23 cellular contexts compared by ENCODE assay signal in genomic region chr12:10688042-10688441, GRCh38.
"Had no signal": no experiment of that assay in that cellular context is flagged by ENCODE, and none has a peak within 500 bp of the region (broad histone marks: within the 10 kb centered on the region; RNA-seq: fewer than 3 reads in every experiment).

No MANE protein-coding gene starts in this region.

- H3K36me3 ChIP-seq: colonic mucosa, esophagus muscularis mucosa, esophagus squamous epithelium, gastroesophageal sphincter, heart left ventricle, heart right ventricle had no signal

- H3K9me3 ChIP-seq: colonic mucosa, esophagus muscularis mucosa, esophagus squamous epithelium, gastrocnemius medialis, gastroesophageal sphincter, heart left ventricle had no signal

- H3K4me3 ChIP-seq: colonic mucosa, coronary artery, dorsolateral prefrontal cortex, esophagus muscularis mucosa, esophagus squamous epithelium, gastrocnemius medialis, gastroesophageal sphincter, heart left ventricle, heart right ventricle had no signal

- DNase-seq: colonic mucosa; cortex of kidney; dermis blood vessel endothelial cell; dorsolateral prefrontal cortex; effector CD4-positive, alpha-beta T cell; effector CD8-positive, alpha-beta T cell; effector memory CD4-positive, alpha-beta T cell; effector memory CD8-positive, alpha-beta T cell; endodermal cell; erythroblast; esophagus squamous epithelium; foreskin fibroblast; foreskin keratinocyte; foreskin melanocyte; gastrocnemius medialis; glutamatergic neuron; head of caudate nucleus; heart left ventricle; heart right ventricle had no signal

- H3K4me1 ChIP-seq: colonic mucosa, esophagus muscularis mucosa, esophagus squamous epithelium, foreskin keratinocyte, gastroesophageal sphincter, heart left ventricle, heart right ventricle had no signal

- H3K27ac ChIP-seq: colonic mucosa, coronary artery, dorsolateral prefrontal cortex, epithelial cell of prostate, esophagus muscularis mucosa, esophagus squamous epithelium, foreskin keratinocyte, gastrocnemius medialis, gastroesophageal sphincter, heart left ventricle, heart right ventricle had no signal
